In genomic region chr10:73814896-73815718, GRCh38 we compare ENCODE assay signal across 10 cellular contexts. TPM values are rescaled to one million over a fixed set of nuclear protein-coding genes. Genes with fewer than 3 reads are reported as not detected.
DNase-seq lines count a peak whose midpoint lies in the region; ATAC-seq and TF ChIP-seq lines count a peak whose summit lies in the region.
"Had no signal": no experiment of that assay in that cellular context is flagged by ENCODE, and none has a peak within 500 bp of the region (broad histone marks: within the 10 kb centered on the region; RNA-seq: fewer than 3 reads in every experiment).

No MANE protein-coding gene starts in this region.

- H3K4me1 Mint-ChIP-seq in GM23338, result peaks cover 19% of the 10 kb centered on the region
- H3K4me1 Mint-ChIP-seq in T-helper 2 cell treated with Interferon-gamma antibody and Interleukin-4, amounts not matched to agents 5 μg/mL and 100 μg/mL, for 36 hours (ENCODE audit: low read depth), result peaks cover 8% of the 10 kb centered on the region

- H3K27ac ChIP-seq in GM23338 (ENCODE audit: low read depth), result no peak overlapping the region

- no peak overlapping the region for H3K4me3 Mint-ChIP-seq in GM23338
- no peak overlapping the region for H3K4me3 Mint-ChIP-seq in T-helper 2 cell treated with Interferon-gamma antibody and Interleukin-4, amounts not matched to agents 5 μg/mL and 100 μg/mL, for 36 hours

- 0 out of 2 replicates have a peak, but pooled peaks cover 13% of the 10 kb centered on the region for H3F3A ChIP-seq in GM23338 (replicated peaks; ENCODE audit: low read depth)

- peaks cover 12% of the 10 kb centered on the region for H4K20me1 ChIP-seq in GM23338 (replicated peaks; ENCODE audit: insufficient read depth)

- no peak overlapping the region for H2AFZ ChIP-seq in GM23338

- no peak overlapping the region for H3K4me2 ChIP-seq in GM23338

- H3K27me3 ChIP-seq in GM23338 (ENCODE audit: insufficient read depth), result no peaks in the 10 kb centered on the region

- no peaks in the 10 kb centered on the region for H3K79me2 ChIP-seq in GM23338 (replicated peaks; ENCODE audit: insufficient read depth)

- no peak for DNase-seq in AG09309 (ENCODE audit: low read depth)
- DNase-seq in GM23338 (ENCODE audit: low spot score), result peak; percentile 82
- peak; percentile 12 for DNase-seq in SKM-1 treated with dmso at 0.1 percent for 144 hours (lab: John Stamatoyannopoulos, UW; ENCODE audit: unreplicated experiment)
- DNase-seq in hepatic stellate cell (ENCODE audit: low spot score), result peak; percentile 58
- no peak for DNase-seq in pons (ENCODE audit: low spot score)
- no peak for DNase-seq in stimulated activated CD4-positive, alpha-beta T cell treated with anti-CD3 and anti-CD28 coated beads, Interleukin-15, amount 100 ng/mL, for 24 hours
- DNase-seq in T-helper 2 cell treated with Interferon-gamma antibody and Interleukin-4, amounts not matched to agents 5 μg/mL and 100 μg/mL, for 36 hours (ENCODE audit: low spot score), result no peak
- no peak for DNase-seq in NCI-H2171 (lab: John Stamatoyannopoulos, UW)
- DNase-seq: NCI-H2227 treated with DMSO at 0.1 percent for 48 hours had no signal

- no peak overlapping the region for H3K27ac Mint-ChIP-seq in GM23338
- H3K27ac Mint-ChIP-seq in T-helper 2 cell treated with Interferon-gamma antibody and Interleukin-4, amounts not matched to agents 5 μg/mL and 100 μg/mL, for 36 hours, result no peak overlapping the region

- no peak for ATAC-seq in GM23338
- ATAC-seq: mucosa of descending colon had no signal

- peaks cover 21% of the 10 kb centered on the region for H3K36me3 Mint-ChIP-seq in GM23338 (ENCODE audit: low read depth)
- H3K36me3 Mint-ChIP-seq in T-helper 2 cell treated with Interferon-gamma antibody and Interleukin-4, amounts not matched to agents 5 μg/mL and 100 μg/mL, for 36 hours (ENCODE audit: low read depth), result peaks cover 29% of the 10 kb centered on the region

- peak; percentile 31 for TF ChIP-seq CTCF in AG09309 (IDR thresholded peaks at IDR 0.05; ENCODE audit: control insufficient read depth, insufficient read depth, low read depth, low read length, missing control alignments)
- TF ChIP-seq CTCF in GM23338 (conservative IDR thresholded peaks at IDR 0.05; ENCODE audit: low read depth in 2 of 2), result peak; percentile 58 to 60

- H3K4me3 ChIP-seq in AG09309 (ENCODE audit: control insufficient read depth, low read depth, low read length) (no peak overlapping the region), GM23338 (no peak overlapping the region)
- H3K4me3 ChIP-seq: mucosa of descending colon had no signal

- H3K4me1 ChIP-seq in GM23338 (ENCODE audit: insufficient read depth), result peaks cover 6% of the 10 kb centered on the region

- H3K27me3 Mint-ChIP-seq in GM23338 (ENCODE audit: insufficient read depth, low read depth, poor library complexity), result peaks cover 16% of the 10 kb centered on the region
- no peaks in the 10 kb centered on the region for H3K27me3 Mint-ChIP-seq in T-helper 2 cell treated with Interferon-gamma antibody and Interleukin-4, amounts not matched to agents 5 μg/mL and 100 μg/mL, for 36 hours (ENCODE audit: low read depth)

- H3K9me2 ChIP-seq in GM23338 (ENCODE audit: insufficient read depth), result no peaks in the 10 kb centered on the region

- H3K36me3 ChIP-seq in GM23338 (ENCODE audit: insufficient read depth), result no peaks in the 10 kb centered on the region; the same call in 1 of the 2 replicates

- no peaks in the 10 kb centered on the region for H3K9me3 Mint-ChIP-seq in GM23338
- no peaks in the 10 kb centered on the region for H3K9me3 Mint-ChIP-seq in T-helper 2 cell treated with Interferon-gamma antibody and Interleukin-4, amounts not matched to agents 5 μg/mL and 100 μg/mL, for 36 hours

TF ChIP-seq in GM23338, 12 proteins besides CTCF, POLR2A, EP300 and RAD21:
- no peak for TF ChIP-seq ZNF462 (CRISPR knock-in tag; IDR thresholded peaks at IDR 0.05)

RNA-seq across cellular contexts. Expression of gene NDST2, which starts 3.7 kb away (rescaled TPM):
- total RNA-seq in GM23338 (2014; rRNA removed; shearing (Covaris generic)), result 15.3 and 21.1 TPM in 2 replicates
- polyA plus RNA-seq in GM23338 (2016; fragmentation: Nextera tagmentation; extraction: Ambion mirVana), result 7.4 and 9.4 TPM in 2 replicates

RNA-seq across cellular contexts. Expression of gene ZSWIM8, which starts 29.7 kb away (rescaled TPM):
- total RNA-seq in GM23338 (2014; rRNA removed; shearing (Covaris generic)), result 30.4 and 40.5 TPM in 2 replicates
- polyA plus RNA-seq in GM23338 (2016; fragmentation: Nextera tagmentation; extraction: Ambion mirVana), result 20.0 and 20.5 TPM in 2 replicates

RNA-seq across cellular contexts. Expression of gene CHCHD1, which starts 33.3 kb away (rescaled TPM):
- 40.6 and 41.1 TPM in 2 replicates for total RNA-seq in GM23338 (2014; rRNA removed; shearing (Covaris generic))
- 187 and 196 TPM in 2 replicates for polyA plus RNA-seq in GM23338 (2016; fragmentation: Nextera tagmentation; extraction: Ambion mirVana)

RNA-seq across cellular contexts. Expression of gene CAMK2G, which starts 59.2 kb away (rescaled TPM):
- 32.8 and 34.1 TPM in 2 replicates for total RNA-seq in GM23338 (2014; rRNA removed; shearing (Covaris generic))
- 30.1 and 30.6 TPM in 2 replicates for polyA plus RNA-seq in GM23338 (2016; fragmentation: Nextera tagmentation; extraction: Ambion mirVana)

Comparison
In these comparisons a context has a peak if more than half of its experiments do, and no peak if none do; other contexts are left out.
1. DNase-seq: peak in GM23338 (single experiment), SKM-1 treated with dmso at 0.1 percent for 144 hours (single experiment) and hepatic stellate cell (single experiment); none in AG09309 (single experiment), pons (single experiment), stimulated activated CD4-positive, alpha-beta T cell treated with anti-CD3 and anti-CD28 coated beads, Interleukin-15, amount 100 ng/mL, for 24 hours (single experiment), T-helper 2 cell treated with Interferon-gamma antibody and Interleukin-4, amounts not matched to agents 5 μg/mL and 100 μg/mL, for 36 hours (single experiment) and NCI-H2171 (single experiment).